In the genomic region with DNA sequence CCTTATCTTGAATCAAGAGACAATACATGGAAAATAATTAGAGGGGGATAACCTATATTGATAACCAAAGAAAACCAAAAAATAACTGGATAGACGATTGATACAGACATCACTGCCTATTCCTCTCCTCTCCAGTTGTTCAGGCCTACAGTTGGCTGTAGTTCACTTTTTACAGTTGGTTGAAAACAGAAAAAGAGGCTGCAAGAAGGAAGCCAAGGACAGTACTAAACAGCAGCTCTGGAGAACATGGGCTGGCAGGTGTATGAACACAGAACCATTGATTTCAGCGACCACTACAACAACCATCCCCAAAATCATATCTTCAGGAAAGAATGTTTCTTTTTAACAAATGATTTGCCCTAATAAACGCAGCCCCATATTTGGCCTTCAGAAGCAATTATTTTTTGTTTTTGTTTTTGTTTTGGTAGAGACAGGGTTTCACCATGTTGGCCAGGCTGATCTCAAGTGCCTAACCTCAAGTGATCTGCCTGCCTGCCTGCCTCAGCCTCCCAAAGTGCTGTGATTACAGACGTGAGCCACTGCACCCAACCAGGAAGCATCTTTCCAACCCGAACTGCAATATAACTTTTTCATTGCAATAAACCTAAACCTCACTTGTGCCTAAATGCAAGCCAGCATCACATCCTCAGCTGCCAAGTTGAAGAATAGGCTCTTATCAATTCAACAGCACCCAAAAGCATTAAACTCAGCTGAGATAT, we compare ENCODE assay signal across 13 cellular contexts.
DNase-seq lines count a peak whose midpoint lies in the region; ATAC-seq and TF ChIP-seq lines count a peak whose summit lies in the region.
"Had no signal": no experiment of that assay in that cellular context is flagged by ENCODE, and none has a peak within 500 bp of the region (broad histone marks: within the 10 kb centered on the region; RNA-seq: fewer than 3 reads in every experiment).

No MANE protein-coding gene starts in this region.

- peak overlapping the region; percentile 59 for H3K27ac Mint-ChIP-seq in activated CD8-positive, alpha-beta T cell treated with anti-CD3 and anti-CD28 coated beads for 36 hours

- H3K4me1 ChIP-seq in mucosa of descending colon (ENCODE audit: low read depth) (peaks cover 39% of the 10 kb centered on the region), upper lobe of left lung (peaks cover 17 to 47% (median 39%) of the 10 kb centered on the region in 4 donors)

- TF ChIP-seq EP300 in upper lobe of left lung (IDR thresholded peaks at IDR 0.05), result no peak

- H3K36me3 ChIP-seq in mucosa of descending colon (ENCODE audit: low read depth), result no peaks in the 10 kb centered on the region
- no peaks in the 10 kb centered on the region for H3K36me3 ChIP-seq in upper lobe of left lung
- H3K36me3 ChIP-seq: SJCRH30 had no signal

- POLR2A ChIA-PET in AG04450 (lab: Yijun Ruan, JAX), result interaction anchor here (1.0 kb wide), 1 partner anchor 35 kb away, joined by 5 read pairs; no protein-coding TSS in a partner anchor
- POLR2A ChIA-PET in activated CD8-positive, alpha-beta T cell treated with anti-CD3 and anti-CD28 coated beads for 36 hours (lab: Charles Lee), result interaction anchor here (0.9 to 1.1 kb wide), 2 partner anchors 12 to 64 kb away, joined by 4 to 5 read pairs; a partner anchor contains a TSS

- H3K27ac ChIP-seq in AG04450 (ENCODE audit: low read depth, low read length) (peak overlapping the region; percentile 52), upper lobe of left lung (peak overlapping the region in 1 of 4 donors; percentile 15)
- H3K27ac ChIP-seq: SJCRH30 had no signal

- peak overlapping the region; percentile 31 for H3K4me3 Mint-ChIP-seq in activated CD8-positive, alpha-beta T cell treated with anti-CD3 and anti-CD28 coated beads for 36 hours

- TF ChIP-seq CTCF in AG04450 (IDR thresholded peaks at IDR 0.05; ENCODE audit: low read depth, low read length) (no peak), mucosa of descending colon (IDR thresholded peaks at IDR 0.05) (no peak), upper lobe of left lung (IDR thresholded peaks at IDR 0.05) (no peak)
- TF ChIP-seq CTCF in activated CD8-positive, alpha-beta T cell treated with anti-CD3 and anti-CD28 coated beads for 36 hours (IDR thresholded peaks at IDR 0.05), result no peak

- intact Hi-C loops in activated CD8-positive, alpha-beta T cell treated with anti-CD3 and anti-CD28 coated beads for 36 hours (cut with micrococcal nuclease), result loop anchor here (5.0 to 10.0 kb wide), 2 partner anchors 64 to 193 kb away; a partner anchor contains a TSS
- intact Hi-C loops in mucosa of descending colon (cut with DNase I, micrococcal nuclease), result loop anchor here in 1 of 2 donors (10.0 kb wide), 1 partner anchor 57 kb away; no protein-coding TSS in a partner anchor

- H3K9me3 ChIP-seq in AG04450 (ENCODE audit: control insufficient read depth, insufficient read depth, low read length) (no peaks in the 10 kb centered on the region), mucosa of descending colon (no peaks in the 10 kb centered on the region), upper lobe of left lung (no peaks in the 10 kb centered on the region)
- H3K9me3 ChIP-seq: SJCRH30 had no signal

- H3K36me3 Mint-ChIP-seq in activated CD8-positive, alpha-beta T cell treated with anti-CD3 and anti-CD28 coated beads for 36 hours (ENCODE audit: low read depth), result no peaks in the 10 kb centered on the region

- H3K27me3 Mint-ChIP-seq in activated CD8-positive, alpha-beta T cell treated with anti-CD3 and anti-CD28 coated beads for 36 hours, result no peaks in the 10 kb centered on the region

- ATAC-seq in GM19351 (IDR thresholded peaks at IDR 0.05; ENCODE audit: unreplicated experiment) (peak; percentile 3), mucosa of descending colon (peak; percentile 72), upper lobe of left lung (ENCODE audit: low FRiP score in 2 of 2) (no peak)
- no peak for ATAC-seq in activated CD8-positive, alpha-beta T cell treated with anti-CD3 and anti-CD28 coated beads for 36 hours

- CTCF ChIA-PET in AG04450 (lab: Charles Lee), result interaction anchor here (1.0 to 1.7 kb wide), 2 partner anchors 42 to 67 kb away, joined by 4 to 7 read pairs; no protein-coding TSS in a partner anchor
- CTCF ChIA-PET in activated CD8-positive, alpha-beta T cell treated with anti-CD3 and anti-CD28 coated beads for 36 hours (lab: Charles Lee), result no interaction called here

- H3K9me3 Mint-ChIP-seq in activated CD8-positive, alpha-beta T cell treated with anti-CD3 and anti-CD28 coated beads for 36 hours, result no peaks in the 10 kb centered on the region

- H3K27me3 ChIP-seq in AG04450 (ENCODE audit: control insufficient read depth, insufficient read depth, low read length), result no peaks in the 10 kb centered on the region
- no peaks in the 10 kb centered on the region for H3K27me3 ChIP-seq in upper lobe of left lung
- H3K27me3 ChIP-seq: SJCRH30 had no signal

- H3K4me1 Mint-ChIP-seq in activated CD8-positive, alpha-beta T cell treated with anti-CD3 and anti-CD28 coated beads for 36 hours (ENCODE audit: low read depth), result peaks cover 86% of the 10 kb centered on the region

- TF ChIP-seq POLR2A in upper lobe of left lung (IDR thresholded peaks at IDR 0.05), result no peak

- DNase-seq in AG04450 (ENCODE audit: low read depth, low spot score) (no peak), mucosa of descending colon (peak in 1 of 3 donors; percentile 32), OCI-M2 (lab: John Stamatoyannopoulos, UW; ENCODE audit: unreplicated experiment) (no peak), GOT3 (lab: John Stamatoyannopoulos, UW) (no peak), upper lobe of left lung (no peak), occipital lobe (lab: John Stamatoyannopoulos, UW) (no peak)
- no peak for DNase-seq in activated CD8-positive, alpha-beta T cell treated with anti-CD3 and anti-CD28 coated beads for 36 hours
- DNase-seq: activated CD4-positive, CD25-positive, alpha-beta regulatory T cell; activated gamma-delta T cell; NCI-H1048; NCI-H510A; SJCRH30 had no signal

- WGBS in upper lobe of left lung, 2 donors, result 51 to 77% methylated on average over 5 of the region's 5 CpGs

- 0 out of 2 replicates have a peak overlapping the region, but pooled peaks have one; percentile 12 for H3K4me3 ChIP-seq in AG04450 (ENCODE audit: low read depth, low read length)
- H3K4me3 ChIP-seq in mucosa of descending colon, result no peak overlapping the region
- H3K4me3 ChIP-seq in upper lobe of left lung, result no peak overlapping the region
- H3K4me3 ChIP-seq: SJCRH30 had no signal

Comparison
In these comparisons a context has a peak if more than half of its experiments do, and no peak if none do; other contexts are left out.
1. ATAC-seq: peak in GM19351 (single experiment) and mucosa of descending colon (single experiment); none in activated CD8-positive, alpha-beta T cell treated with anti-CD3 and anti-CD28 coated beads for 36 hours (single experiment) and upper lobe of left lung (0 of 2).